Comparison of ENCODE assay signal across 1 cellular context in the genomic region with DNA sequence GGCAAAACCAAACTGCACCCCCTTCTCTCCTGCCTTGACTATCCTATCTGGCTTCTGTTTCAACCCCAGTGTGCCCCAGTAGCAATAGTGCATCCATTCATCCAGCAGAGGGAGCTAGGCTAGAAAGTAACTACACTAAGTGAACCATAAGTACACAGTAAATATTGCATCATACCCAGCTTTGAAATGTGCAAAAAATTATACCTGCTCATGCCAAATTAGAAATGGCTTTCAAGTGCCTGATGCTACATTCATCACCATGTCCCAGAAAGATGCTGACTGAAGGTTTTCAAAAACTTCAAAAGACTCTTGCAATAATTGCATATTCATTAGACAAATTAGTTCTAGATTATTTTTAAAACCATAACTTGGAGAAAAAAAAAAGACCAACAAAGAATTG.
A peak's percentile ranks its signal among the peaks of the same experiment; 100 is the strongest.
TF ChIP-seq lines count a peak whose summit lies in the region.

No MANE protein-coding gene starts in this region.

TF ChIP-seq in HEK293, 187 proteins besides CTCF, POLR2A, EP300 and RAD21 (continued from another document and continues in another):
- TF ChIP-seq SCRT2 (tag by site-specific recombination; IDR thresholded peaks at IDR 0.05) (no peak), ZNF341 (tag by site-specific recombination; IDR thresholded peaks at IDR 0.05; ENCODE audit: low read depth) (no peak), ZNF214 (tag by site-specific recombination; IDR thresholded peaks at IDR 0.05; ENCODE audit: borderline replicate concordance) (no peak), ZNF24 (tag by site-specific recombination; IDR thresholded peaks at IDR 0.05) (0 out of 2 replicates have a peak, but pooled peaks have one; percentile 37), SP3 (tag by site-specific recombination; IDR thresholded peaks at IDR 0.05) (no peak), ZNF76 (tag by site-specific recombination; IDR thresholded peaks at IDR 0.05; ENCODE audit: borderline replicate concordance, low read depth) (no peak), BCL11A (tag by site-specific recombination; IDR thresholded peaks at IDR 0.05; ENCODE audit: low read depth) (no peak), BCL6B (tag by site-specific recombination; IDR thresholded peaks at IDR 0.05) (no peak), ZNF48 (tag by site-specific recombination; IDR thresholded peaks at IDR 0.05) (no peak), ZNF184 (tag by site-specific recombination; IDR thresholded peaks at IDR 0.05) (0 out of 2 replicates have a peak, but pooled peaks have one; percentile 41), ZNF211 (tag by site-specific recombination; IDR thresholded peaks at IDR 0.05; ENCODE audit: low read depth) (no peak), ZNF580 (tag by site-specific recombination; IDR thresholded peaks at IDR 0.05) (no peak), ZFHX2 (tag by site-specific recombination; conservative IDR thresholded peaks at IDR 0.05) (no peak), ZNF114 (tag by site-specific recombination; IDR thresholded peaks at IDR 0.05) (no peak), HIC1 (tag by site-specific recombination; IDR thresholded peaks at IDR 0.05) (no peak), ZNF350 (tag by site-specific recombination; IDR thresholded peaks at IDR 0.05) (no peak), ZNF548 (tag by site-specific recombination; IDR thresholded peaks at IDR 0.05) (no peak), GFI1B (tag by site-specific recombination; IDR thresholded peaks at IDR 0.05) (no peak), ZNF138 (tag by site-specific recombination; IDR thresholded peaks at IDR 0.05; ENCODE audit: borderline replicate concordance) (no peak), PRDM1 (tag by site-specific recombination; IDR thresholded peaks at IDR 0.05) (peak; percentile 83), ZNF19 (tag by site-specific recombination; IDR thresholded peaks at IDR 0.05; ENCODE audit: low read depth) (no peak), ZNF626 (tag by site-specific recombination; IDR thresholded peaks at IDR 0.05) (peak; percentile 12; the same call in 1 of the 2 replicates), ZBTB48 (tag by site-specific recombination; IDR thresholded peaks at IDR 0.05) (no peak), ZNF585B (tag by site-specific recombination; IDR thresholded peaks at IDR 0.05) (no peak), ZNF324 (tag by site-specific recombination; IDR thresholded peaks at IDR 0.05) (peak; percentile 45; the same call in 1 of the 2 replicates), ZNF654 (tag by site-specific recombination; IDR thresholded peaks at IDR 0.05; ENCODE audit: low read depth) (peak; percentile 84), ZNF433 (tag by site-specific recombination; IDR thresholded peaks at IDR 0.05; ENCODE audit: low read depth) (no peak), YY2 (tag by site-specific recombination; IDR thresholded peaks at IDR 0.05) (no peak), BCL11B (tag by site-specific recombination; IDR thresholded peaks at IDR 0.05; ENCODE audit: low read depth) (no peak), ZNF121 (tag by site-specific recombination; IDR thresholded peaks at IDR 0.05) (no peak), ZNF2 (tag by site-specific recombination; IDR thresholded peaks at IDR 0.05) (peak; percentile 91), GLI2 (tag by site-specific recombination; IDR thresholded peaks at IDR 0.05; ENCODE audit: borderline replicate concordance, low read depth) (no peak), ZNF10 (tag by site-specific recombination; IDR thresholded peaks at IDR 0.05) (no peak), ZNF366 (tag by site-specific recombination; conservative IDR thresholded peaks at IDR 0.05) (no peak), ZBTB7A (tag by site-specific recombination; IDR thresholded peaks at IDR 0.05; ENCODE audit: low read depth) (no peak), ZSCAN18 (tag by site-specific recombination; IDR thresholded peaks at IDR 0.05) (no peak), ZBTB1 (tag by site-specific recombination; IDR thresholded peaks at IDR 0.05) (no peak), ZNF544 (tag by site-specific recombination; IDR thresholded peaks at IDR 0.05) (no peak)
- TF ChIP-seq, protein P1, sequence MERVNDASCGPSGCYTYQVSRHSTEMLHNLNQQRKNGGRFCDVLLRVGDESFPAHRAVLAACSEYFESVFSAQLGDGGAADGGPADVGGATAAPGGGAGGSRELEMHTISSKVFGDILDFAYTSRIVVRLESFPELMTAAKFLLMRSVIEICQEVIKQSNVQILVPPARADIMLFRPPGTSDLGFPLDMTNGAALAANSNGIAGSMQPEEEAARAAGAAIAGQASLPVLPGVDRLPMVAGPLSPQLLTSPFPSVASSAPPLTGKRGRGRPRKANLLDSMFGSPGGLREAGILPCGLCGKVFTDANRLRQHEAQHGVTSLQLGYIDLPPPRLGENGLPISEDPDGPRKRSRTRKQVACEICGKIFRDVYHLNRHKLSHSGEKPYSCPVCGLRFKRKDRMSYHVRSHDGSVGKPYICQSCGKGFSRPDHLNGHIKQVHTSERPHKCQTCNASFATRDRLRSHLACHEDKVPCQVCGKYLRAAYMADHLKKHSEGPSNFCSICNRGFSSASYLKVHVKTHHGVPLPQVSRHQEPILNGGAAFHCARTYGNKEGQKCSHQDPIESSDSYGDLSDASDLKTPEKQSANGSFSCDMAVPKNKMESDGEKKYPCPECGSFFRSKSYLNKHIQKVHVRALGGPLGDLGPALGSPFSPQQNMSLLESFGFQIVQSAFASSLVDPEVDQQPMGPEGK (tag by site-specific recombination; IDR thresholded peaks at IDR 0.05): peak; percentile 35; the same call in 1 of the 2 replicates
- TF ChIP-seq, protein P2, sequence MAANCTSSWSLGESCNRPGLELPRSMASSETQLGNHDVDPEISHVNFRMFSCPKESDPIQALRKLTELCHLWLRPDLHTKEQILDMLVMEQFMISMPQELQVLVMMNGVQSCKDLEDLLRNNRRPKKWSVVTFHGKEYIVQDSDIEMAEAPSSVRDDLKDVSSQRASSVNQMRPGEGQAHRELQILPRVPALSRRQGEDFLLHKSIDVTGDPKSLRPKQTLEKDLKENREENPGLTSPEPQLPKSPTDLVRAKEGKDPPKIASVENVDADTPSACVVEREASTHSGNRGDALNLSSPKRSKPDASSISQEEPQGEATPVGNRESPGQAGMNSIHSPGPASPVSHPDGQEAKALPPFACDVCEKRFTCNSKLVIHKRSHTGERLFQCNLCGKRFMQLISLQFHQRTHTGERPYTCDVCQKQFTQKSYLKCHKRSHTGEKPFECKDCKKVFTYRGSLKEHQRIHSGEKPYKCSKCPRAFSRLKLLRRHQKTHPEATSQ (tag by site-specific recombination; IDR thresholded peaks at IDR 0.05): no peak
- TF ChIP-seq, protein P3, sequence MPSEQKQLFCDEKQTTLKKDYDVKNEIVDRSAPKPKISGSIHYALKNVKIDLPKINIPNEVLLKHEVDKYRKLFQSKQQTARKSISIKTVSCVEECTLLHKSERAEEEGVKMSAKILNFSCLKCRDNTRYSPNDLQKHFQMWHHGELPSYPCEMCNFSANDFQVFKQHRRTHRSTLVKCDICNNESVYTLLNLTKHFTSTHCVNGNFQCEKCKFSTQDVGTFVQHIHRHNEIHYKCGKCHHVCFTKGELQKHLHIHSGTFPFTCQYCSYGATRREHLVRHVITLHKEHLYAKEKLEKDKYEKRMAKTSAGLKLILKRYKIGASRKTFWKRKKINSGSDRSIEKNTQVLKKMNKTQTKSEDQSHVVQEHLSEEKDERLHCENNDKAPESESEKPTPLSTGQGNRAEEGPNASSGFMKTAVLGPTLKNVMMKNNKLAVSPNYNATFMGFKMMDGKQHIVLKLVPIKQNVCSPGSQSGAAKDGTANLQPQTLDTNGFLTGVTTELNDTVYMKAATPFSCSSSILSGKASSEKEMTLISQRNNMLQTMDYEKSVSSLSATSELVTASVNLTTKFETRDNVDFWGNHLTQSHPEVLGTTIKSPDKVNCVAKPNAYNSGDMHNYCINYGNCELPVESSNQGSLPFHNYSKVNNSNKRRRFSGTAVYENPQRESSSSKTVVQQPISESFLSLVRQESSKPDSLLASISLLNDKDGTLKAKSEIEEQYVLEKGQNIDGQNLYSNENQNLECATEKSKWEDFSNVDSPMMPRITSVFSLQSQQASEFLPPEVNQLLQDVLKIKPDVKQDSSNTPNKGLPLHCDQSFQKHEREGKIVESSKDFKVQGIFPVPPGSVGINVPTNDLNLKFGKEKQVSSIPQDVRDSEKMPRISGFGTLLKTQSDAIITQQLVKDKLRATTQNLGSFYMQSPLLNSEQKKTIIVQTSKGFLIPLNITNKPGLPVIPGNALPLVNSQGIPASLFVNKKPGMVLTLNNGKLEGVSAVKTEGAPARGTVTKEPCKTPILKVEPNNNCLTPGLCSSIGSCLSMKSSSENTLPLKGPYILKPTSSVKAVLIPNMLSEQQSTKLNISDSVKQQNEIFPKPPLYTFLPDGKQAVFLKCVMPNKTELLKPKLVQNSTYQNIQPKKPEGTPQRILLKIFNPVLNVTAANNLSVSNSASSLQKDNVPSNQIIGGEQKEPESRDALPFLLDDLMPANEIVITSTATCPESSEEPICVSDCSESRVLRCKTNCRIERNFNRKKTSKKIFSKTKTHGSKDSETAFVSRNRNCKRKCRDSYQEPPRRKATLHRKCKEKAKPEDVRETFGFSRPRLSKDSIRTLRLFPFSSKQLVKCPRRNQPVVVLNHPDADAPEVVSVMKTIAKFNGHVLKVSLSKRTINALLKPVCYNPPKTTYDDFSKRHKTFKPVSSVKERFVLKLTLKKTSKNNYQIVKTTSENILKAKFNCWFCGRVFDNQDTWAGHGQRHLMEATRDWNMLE (tag by site-specific recombination; conservative IDR thresholded peaks at IDR 0.05; ENCODE audit: low read depth): peak; percentile 44; the same call in 1 of the 2 replicates
- TF ChIP-seq, protein P4, sequence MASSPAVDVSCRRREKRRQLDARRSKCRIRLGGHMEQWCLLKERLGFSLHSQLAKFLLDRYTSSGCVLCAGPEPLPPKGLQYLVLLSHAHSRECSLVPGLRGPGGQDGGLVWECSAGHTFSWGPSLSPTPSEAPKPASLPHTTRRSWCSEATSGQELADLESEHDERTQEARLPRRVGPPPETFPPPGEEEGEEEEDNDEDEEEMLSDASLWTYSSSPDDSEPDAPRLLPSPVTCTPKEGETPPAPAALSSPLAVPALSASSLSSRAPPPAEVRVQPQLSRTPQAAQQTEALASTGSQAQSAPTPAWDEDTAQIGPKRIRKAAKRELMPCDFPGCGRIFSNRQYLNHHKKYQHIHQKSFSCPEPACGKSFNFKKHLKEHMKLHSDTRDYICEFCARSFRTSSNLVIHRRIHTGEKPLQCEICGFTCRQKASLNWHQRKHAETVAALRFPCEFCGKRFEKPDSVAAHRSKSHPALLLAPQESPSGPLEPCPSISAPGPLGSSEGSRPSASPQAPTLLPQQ (tag by site-specific recombination; IDR thresholded peaks at IDR 0.05): peak; percentile 41; the same call in 1 of the 2 replicates
- TF ChIP-seq, protein P5, sequence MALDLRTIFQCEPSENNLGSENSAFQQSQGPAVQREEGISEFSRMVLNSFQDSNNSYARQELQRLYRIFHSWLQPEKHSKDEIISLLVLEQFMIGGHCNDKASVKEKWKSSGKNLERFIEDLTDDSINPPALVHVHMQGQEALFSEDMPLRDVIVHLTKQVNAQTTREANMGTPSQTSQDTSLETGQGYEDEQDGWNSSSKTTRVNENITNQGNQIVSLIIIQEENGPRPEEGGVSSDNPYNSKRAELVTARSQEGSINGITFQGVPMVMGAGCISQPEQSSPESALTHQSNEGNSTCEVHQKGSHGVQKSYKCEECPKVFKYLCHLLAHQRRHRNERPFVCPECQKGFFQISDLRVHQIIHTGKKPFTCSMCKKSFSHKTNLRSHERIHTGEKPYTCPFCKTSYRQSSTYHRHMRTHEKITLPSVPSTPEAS (tag by site-specific recombination; IDR thresholded peaks at IDR 0.05): no peak
- TF ChIP-seq, protein P6, sequence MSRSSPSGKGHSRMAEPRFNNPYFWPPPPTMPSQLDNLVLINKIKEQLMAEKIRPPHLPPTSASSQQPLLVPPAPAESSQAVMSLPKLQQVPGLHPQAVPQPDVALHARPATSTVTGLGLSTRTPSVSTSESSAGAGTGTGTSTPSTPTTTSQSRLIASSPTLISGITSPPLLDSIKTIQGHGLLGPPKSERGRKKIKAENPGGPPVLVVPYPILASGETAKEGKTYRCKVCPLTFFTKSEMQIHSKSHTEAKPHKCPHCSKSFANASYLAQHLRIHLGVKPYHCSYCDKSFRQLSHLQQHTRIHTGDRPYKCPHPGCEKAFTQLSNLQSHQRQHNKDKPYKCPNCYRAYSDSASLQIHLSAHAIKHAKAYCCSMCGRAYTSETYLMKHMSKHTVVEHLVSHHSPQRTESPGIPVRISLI (tag by site-specific recombination; IDR thresholded peaks at IDR 0.05): peak; percentile 86
